In genomic region chr7:148982596-148983219, GRCh38 we compare ENCODE assay signal across 8 cellular contexts. TPM values are rescaled to one million over a fixed set of nuclear protein-coding genes. Genes with fewer than 3 reads are reported as not detected.
DNase-seq lines count a peak whose midpoint lies in the region; ATAC-seq and TF ChIP-seq lines count a peak whose summit lies in the region.

No MANE protein-coding gene starts in this region.

- no peaks in the 10 kb centered on the region for H3K36me3 ChIP-seq in Karpas-422 (ENCODE audit: insufficient read depth, low read length)
- H3K36me3 ChIP-seq in mucosa of descending colon (ENCODE audit: low read depth) = no peaks in the 10 kb centered on the region

- peak overlapping the region; percentile 87 for H3K4me2 ChIP-seq in Karpas-422 (ENCODE audit: low read depth, low read length, poor library complexity, severe bottlenecking)

- DNase-seq in DMS53 treated with DMSO at 0.1 percent for 48 hours (lab: John Stamatoyannopoulos, UW; ENCODE audit: unreplicated experiment) = peak; percentile 37
- DNase-seq in Karpas-422 = no peak
- peak; percentile 37 for DNase-seq in activated naive CD8-positive, alpha-beta T cell treated with anti-CD3 and anti-CD28 coated beads for 36 hours
- DNase-seq in immature natural killer cell = no peak
- DNase-seq in NCI-H446 treated with DMSO at 0.1 percent for 48 hours (lab: John Stamatoyannopoulos, UW) = no peak
- no peak for DNase-seq in mucosa of descending colon
- DNase-seq in AML-193 (lab: John Stamatoyannopoulos, UW) = no peak

- H3K4me1 ChIP-seq in Karpas-422 (ENCODE audit: low read length) (peaks cover 28% of the 10 kb centered on the region), mucosa of descending colon (ENCODE audit: low read depth) (peaks cover 23% of the 10 kb centered on the region)

- no peak for ATAC-seq in stimulated activated memory B cell treated with anti-CD40 and anti-IgM and Interleukin-4, amounts not matched to agents 10 μg/mL and 1 μg/mL and 100 μg/mL, for 72 hours
- no peak for ATAC-seq in mucosa of descending colon

- H3K9ac ChIP-seq in Karpas-422 (ENCODE audit: low read length) = peak overlapping the region; percentile 61

- H3K79me2 ChIP-seq in Karpas-422 (ENCODE audit: low read length) = no peaks in the 10 kb centered on the region

- intact Hi-C loops in mucosa of descending colon (cut with DNase I, micrococcal nuclease) = no loop called here

- peaks cover 42% of the 10 kb centered on the region for H3K4me1 Mint-ChIP-seq in activated naive CD8-positive, alpha-beta T cell treated with anti-CD3 and anti-CD28 coated beads for 36 hours
- peaks cover 48 to 56% of the 10 kb centered on the region in 2 donors for H3K4me1 Mint-ChIP-seq in immature natural killer cell
- H3K4me1 Mint-ChIP-seq in stimulated activated memory B cell treated with anti-CD40 and anti-IgM and Interleukin-4, amounts not matched to agents 10 μg/mL and 1 μg/mL and 100 μg/mL, for 72 hours = peaks cover 46% of the 10 kb centered on the region

- no peak for TF ChIP-seq CTCF in mucosa of descending colon (IDR thresholded peaks at IDR 0.05)

- no peaks in the 10 kb centered on the region for H3K9me2 ChIP-seq in Karpas-422 (replicated peaks; ENCODE audit: insufficient read depth, low read length)

- peak overlapping the region; percentile 69 for H3K4me3 ChIP-seq in Karpas-422 (ENCODE audit: low read length)
- H3K4me3 ChIP-seq in mucosa of descending colon = no peak overlapping the region

- peak overlapping the region; percentile 80 for H3K27ac Mint-ChIP-seq in activated naive CD8-positive, alpha-beta T cell treated with anti-CD3 and anti-CD28 coated beads for 36 hours
- H3K27ac Mint-ChIP-seq in immature natural killer cell = peak overlapping the region; percentile 77 to 95 (median 89)
- peak overlapping the region; percentile 91 for H3K27ac Mint-ChIP-seq in stimulated activated memory B cell treated with anti-CD40 and anti-IgM and Interleukin-4, amounts not matched to agents 10 μg/mL and 1 μg/mL and 100 μg/mL, for 72 hours

- H3K4me3 Mint-ChIP-seq in activated naive CD8-positive, alpha-beta T cell treated with anti-CD3 and anti-CD28 coated beads for 36 hours = peak overlapping the region; percentile 87
- H3K4me3 Mint-ChIP-seq in immature natural killer cell = peak overlapping the region; percentile 94 to 99 (median 97)
- H3K4me3 Mint-ChIP-seq in stimulated activated memory B cell treated with anti-CD40 and anti-IgM and Interleukin-4, amounts not matched to agents 10 μg/mL and 1 μg/mL and 100 μg/mL, for 72 hours = peak overlapping the region; percentile 95

- peaks cover 14% of the 10 kb centered on the region for H3K9me3 Mint-ChIP-seq in activated naive CD8-positive, alpha-beta T cell treated with anti-CD3 and anti-CD28 coated beads for 36 hours
- H3K9me3 Mint-ChIP-seq in immature natural killer cell = peaks cover 0 to 2% (median 0%) of the 10 kb centered on the region in 6 donors
- peaks cover 7% of the 10 kb centered on the region for H3K9me3 Mint-ChIP-seq in stimulated activated memory B cell treated with anti-CD40 and anti-IgM and Interleukin-4, amounts not matched to agents 10 μg/mL and 1 μg/mL and 100 μg/mL, for 72 hours

- no peak overlapping the region for H3K27ac ChIP-seq in Karpas-422 (ENCODE audit: low read length)

- H4K20me1 ChIP-seq in Karpas-422 (ENCODE audit: insufficient read depth, low read depth, low read length) = no peaks in the 10 kb centered on the region

- H3K27me3 Mint-ChIP-seq in activated naive CD8-positive, alpha-beta T cell treated with anti-CD3 and anti-CD28 coated beads for 36 hours = peaks cover 7% of the 10 kb centered on the region
- peaks cover 20 to 25% (median 20%) of the 10 kb centered on the region in 3 donors for H3K27me3 Mint-ChIP-seq in immature natural killer cell (ENCODE audit: low read depth in 3 of 3)
- H3K27me3 Mint-ChIP-seq in stimulated activated memory B cell treated with anti-CD40 and anti-IgM and Interleukin-4, amounts not matched to agents 10 μg/mL and 1 μg/mL and 100 μg/mL, for 72 hours = no peaks in the 10 kb centered on the region

- peak overlapping the region; percentile 68; the same call in 1 of the 2 replicates for H2AFZ ChIP-seq in Karpas-422 (ENCODE audit: low read length)

- H3K27me3 ChIP-seq in Karpas-422 (ENCODE audit: low read length) = no peaks in the 10 kb centered on the region

- H3K9me3 ChIP-seq in Karpas-422 (ENCODE audit: low read length) (no peaks in the 10 kb centered on the region), mucosa of descending colon (no peaks in the 10 kb centered on the region)

- peaks cover 3% of the 10 kb centered on the region for H3K36me3 Mint-ChIP-seq in activated naive CD8-positive, alpha-beta T cell treated with anti-CD3 and anti-CD28 coated beads for 36 hours
- H3K36me3 Mint-ChIP-seq in immature natural killer cell = no peaks in the 10 kb centered on the region
- H3K36me3 Mint-ChIP-seq in stimulated activated memory B cell treated with anti-CD40 and anti-IgM and Interleukin-4, amounts not matched to agents 10 μg/mL and 1 μg/mL and 100 μg/mL, for 72 hours = no peaks in the 10 kb centered on the region

RNA-seq across cellular contexts. Expression of gene PDIA4, which starts 45.6 kb away (rescaled TPM):
- 71.3 and 116 TPM in 2 replicates for total RNA-seq in Karpas-422 (2014; rRNA removed; shearing (Covaris generic); ENCODE audit: low replicate concordance)
- 10 to 100 TPM; 83.7 to 86.3 TPM for total RNA-seq in activated naive CD8-positive, alpha-beta T cell treated with anti-CD3 and anti-CD28 coated beads for 36 hours
- 100 to 1,000 TPM in 2 of 3 donors, 10 to 100 TPM in 1; 84.4 to 160 (median 125) TPM for polyA plus RNA-seq in immature natural killer cell
- total RNA-seq in mucosa of descending colon = 100 to 1,000 TPM in 2 of 3 donors, 10 to 100 TPM in 1; 78.4 to 211 (median 109) TPM

Comparison
In these comparisons a context has a peak if more than half of its experiments do, and no peak if none do; other contexts are left out.
1. DNase-seq: peak in DMS53 treated with DMSO at 0.1 percent for 48 hours (single experiment) and activated naive CD8-positive, alpha-beta T cell treated with anti-CD3 and anti-CD28 coated beads for 36 hours (single experiment); none in Karpas-422 (single experiment), immature natural killer cell (0 of 3), NCI-H446 treated with DMSO at 0.1 percent for 48 hours (single experiment), mucosa of descending colon (0 of 3) and AML-193 (0 of 2).
2. Peak in every context shown above with its lines, with median percentiles within 50 percentile points of each other: H3K27ac Mint-ChIP-seq and H3K4me3 Mint-ChIP-seq.